ENCODE assay signal across 8 cellular contexts in genomic region chr11:3854977-3855807, GRCh38. TPM values are rescaled to one million over a fixed set of nuclear protein-coding genes. Genes with fewer than 3 reads are reported as not detected.
DNase-seq lines count a peak whose midpoint lies in the region; FAIRE-seq and TF ChIP-seq lines count a peak whose summit lies in the region.

Gene STIM1 (plus strand): TSS chr11:3855664. CDS start chr11:3856271, 607 bp downstream.

- peak within 1 kb of the TSS; percentile 84 for H3K27ac ChIP-seq in neural progenitor cell

- H3K27me3 Mint-ChIP-seq in neural progenitor cell (ENCODE audit: insufficient read depth, low read depth) = peaks cover 4% of the 10 kb centered on the region

- H3K27me3 ChIP-seq in H7 (ENCODE audit: control insufficient read depth, insufficient read depth, low read length) = peaks cover 10% of the 10 kb centered on the region
- no peaks in the 10 kb centered on the region for H3K27me3 ChIP-seq in Loucy (ENCODE audit: insufficient read depth, low read length, poor library complexity, severe bottlenecking)
- peaks cover 20% of the 10 kb centered on the region for H3K27me3 ChIP-seq in neural progenitor cell

- FAIRE-seq in G401.6 (lab: Jason Lieb, UNC) = peak; percentile 87

- H3F3A ChIP-seq in Loucy (ENCODE audit: low read depth) (peaks cover 10% of the 10 kb centered on the region; the same call in 1 of the 2 replicates), neural progenitor cell (ENCODE audit: low read depth) (peaks cover 21% of the 10 kb centered on the region)

- peak; percentile 82 for TF ChIP-seq CTCF in Loucy (conservative IDR thresholded peaks at IDR 0.05; ENCODE audit: low read length)
- peak; percentile 91 for TF ChIP-seq CTCF in fibroblast of villous mesenchyme (IDR thresholded peaks at IDR 0.05; ENCODE audit: insufficient read depth, low read depth, low read length)
- TF ChIP-seq CTCF in neural progenitor cell (IDR thresholded peaks at IDR 0.05) = peak; percentile 92

- H3K4me1 Mint-ChIP-seq in neural progenitor cell = peaks cover 45% of the 10 kb centered on the region

- H3K9ac ChIP-seq in Loucy (ENCODE audit: low read depth, low read length, poor library complexity, severe bottlenecking) (peak within 1 kb of the TSS; percentile 80), neural progenitor cell (peak within 1 kb of the TSS; percentile 29)

- peaks cover 46% of the 10 kb centered on the region for H3K79me2 ChIP-seq in Loucy (ENCODE audit: insufficient read depth, low read length)
- no peaks in the 10 kb centered on the region for H3K79me2 ChIP-seq in neural progenitor cell (ENCODE audit: low read depth)

- no peaks in the 10 kb centered on the region for H3K9me3 Mint-ChIP-seq in neural progenitor cell

- H4K20me1 ChIP-seq in Loucy (ENCODE audit: insufficient read depth, low read length, poor library complexity, severe bottlenecking) = peaks cover 25% of the 10 kb centered on the region
- peaks cover 16% of the 10 kb centered on the region for H4K20me1 ChIP-seq in neural progenitor cell (ENCODE audit: low read depth)

- H3K9me2 ChIP-seq in Loucy (replicated peaks; ENCODE audit: low read depth, low read length) = no peaks in the 10 kb centered on the region

- peak within 1 kb of the TSS; percentile 86 for H2AFZ ChIP-seq in Loucy (ENCODE audit: low read length)
- H2AFZ ChIP-seq in neural progenitor cell (replicated peaks) = peak within 1 kb of the TSS; percentile 97

- H3K36me3 Mint-ChIP-seq in neural progenitor cell = no peaks in the 10 kb centered on the region

- peak within 1 kb of the TSS; percentile 92 for H3K4me2 ChIP-seq in Loucy (ENCODE audit: low read depth, low read length, poor library complexity, severe bottlenecking)
- peak within 1 kb of the TSS; percentile 98 for H3K4me2 ChIP-seq in neural progenitor cell

- H3K36me3 ChIP-seq in H7 (replicated peaks; ENCODE audit: control insufficient read depth, insufficient read depth, low read length) = no peaks in the 10 kb centered on the region
- H3K36me3 ChIP-seq in Loucy (ENCODE audit: insufficient read depth, low read length) = no peaks in the 10 kb centered on the region
- H3K36me3 ChIP-seq in neural progenitor cell = no peaks in the 10 kb centered on the region

- H3K4me3 ChIP-seq in H7 (ENCODE audit: insufficient read depth, low read depth, low read length) (peak within 1 kb of the TSS; percentile 81), Loucy (ENCODE audit: low read length, poor library complexity, severe bottlenecking) (peak within 1 kb of the TSS; percentile 87), fibroblast of villous mesenchyme (ENCODE audit: low read depth, low read length) (peak within 1 kb of the TSS; percentile 80), neural progenitor cell (peak within 1 kb of the TSS; percentile 85)

- H3K9me3 ChIP-seq in Loucy (ENCODE audit: insufficient read depth, low read depth, low read length) = no peaks in the 10 kb centered on the region
- H3K9me3 ChIP-seq in neural progenitor cell (ENCODE audit: low read depth) = no peaks in the 10 kb centered on the region

- DNase-seq in H7 (peak; percentile 97), SHP77 treated with DMSO at 0.1 percent for 48 hours (lab: John Stamatoyannopoulos, UW) (peak; percentile 76), activated gamma-delta T cell (lab: John Stamatoyannopoulos, UW) (peak; percentile 91), fibroblast of villous mesenchyme (ENCODE audit: low read depth) (peak; percentile 93), neural progenitor cell (ENCODE audit: low spot score) (peak; percentile 98), stromal cell of bone marrow (ENCODE audit: low read depth) (peak; percentile 80)

- H3K27ac Mint-ChIP-seq in neural progenitor cell = no peak within 1 kb of the TSS

- H3K4me1 ChIP-seq in Loucy (ENCODE audit: insufficient read depth, low read length, poor library complexity, severe bottlenecking) (peaks cover 57% of the 10 kb centered on the region), neural progenitor cell (peaks cover 23% of the 10 kb centered on the region)

- peak within 1 kb of the TSS; percentile 94 for H3K4me3 Mint-ChIP-seq in neural progenitor cell

RNA-seq across cellular contexts. Expression of gene STIM1, which starts in this region (rescaled TPM):
- 20.8 and 23.6 TPM in 2 replicates for total RNA-seq in H7 (2014; rRNA removed; shearing (Covaris generic))
- 27.4 and 36.7 TPM in 2 replicates for total RNA-seq in fibroblast of villous mesenchyme
- 17.3 and 18.9 TPM in 2 replicates for total RNA-seq in neural progenitor cell (ENCODE audit: low replicate concordance)

Comparison
In these comparisons a context has a peak if more than half of its experiments do, and no peak if none do; other contexts are left out.
1. Peak in every context shown above with its lines: DNase-seq, H3K4me3 ChIP-seq and H3K27ac ChIP-seq.